Comparison of ENCODE assay signal across 25 cellular contexts in the genomic region with DNA sequence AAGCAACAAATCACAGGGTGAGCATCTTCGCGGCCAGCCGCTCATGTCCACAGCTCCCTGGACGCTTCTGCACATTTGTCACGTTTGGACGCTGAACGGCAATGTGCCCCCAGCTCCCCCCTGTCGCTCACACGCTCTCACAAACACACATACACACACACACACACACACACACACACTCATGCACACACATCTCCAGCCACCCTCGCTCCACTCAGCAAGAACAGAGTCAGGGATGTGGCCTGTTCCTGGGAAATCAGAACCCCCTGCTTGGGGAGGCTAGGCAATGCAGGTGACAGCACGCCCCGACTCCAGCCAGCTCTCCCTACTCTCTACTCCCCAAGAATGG.
"Had no signal": no experiment of that assay in that cellular context is flagged by ENCODE, and none has a peak within 500 bp of the region (broad histone marks: within the 10 kb centered on the region; RNA-seq: fewer than 3 reads in every experiment).

No MANE protein-coding gene starts in this region.

- H3K27me3 ChIP-seq: ascending aorta, ovary, thyroid gland, upper lobe of left lung had no signal

- H3K4me1 ChIP-seq: ascending aorta, left ventricle myocardium inferior, prostate gland, stomach, thyroid gland, upper lobe of left lung had no signal

- H3K36me3 ChIP-seq: ascending aorta, cardiac muscle cell, left ventricle myocardium inferior, ovary, prostate gland, stomach, thyroid gland, upper lobe of left lung had no signal

- H3K9me3 ChIP-seq: ascending aorta, left ventricle myocardium inferior, ovary, prostate gland, stomach, thyroid gland, upper lobe of left lung had no signal

- H3K4me3 Mint-ChIP-seq: activated naive CD4-positive, alpha-beta T cell treated with anti-CD3 and anti-CD28 coated beads for 36 hours; activated naive CD8-positive, alpha-beta T cell treated with anti-CD3 and anti-CD28 coated beads, Interleukin-2, amount 10 ng/mL, durations not matched to agents 7 days and 5 days; brain; naive thymus-derived CD8-positive, alpha-beta T cell; stimulated activated effector memory CD8-positive, alpha-beta T cell treated with anti-CD3 and anti-CD28 coated beads, Interleukin-12 subunit alpha, Interleukin-12 subunit beta, amount 100 ng/mL, for 72 hours had no signal

- H3K4me1 Mint-ChIP-seq: activated naive CD8-positive, alpha-beta T cell treated with anti-CD3 and anti-CD28 coated beads, Interleukin-2, amount 10 ng/mL, durations not matched to agents 7 days and 5 days had no signal

- H3K27ac ChIP-seq: ascending aorta, cardiac muscle cell, coronary artery, dorsolateral prefrontal cortex, left ventricle myocardium inferior, ovary, prostate gland, skin epidermis, stomach, thyroid gland, upper lobe of left lung had no signal

- ATAC-seq: activated CD4-positive, CD25-positive, alpha-beta regulatory T cell treated with anti-CD3 and anti-CD28 coated beads, Interleukin-2, amount 50 U/mL, for 24 hours; naive thymus-derived CD8-positive, alpha-beta T cell; sciatic nerve; stimulated activated effector memory CD8-positive, alpha-beta T cell treated with anti-CD3 and anti-CD28 coated beads, Interleukin-12 subunit alpha, Interleukin-12 subunit beta, amount 100 ng/mL, for 72 hours had no signal

- H3K4me3 ChIP-seq: ascending aorta, cardiac muscle cell, coronary artery, dorsolateral prefrontal cortex, left ventricle myocardium inferior, ovary, prostate gland, skin epidermis, stomach, thyroid gland, upper lobe of left lung had no signal

- H3K36me3 Mint-ChIP-seq: activated naive CD8-positive, alpha-beta T cell treated with anti-CD3 and anti-CD28 coated beads, Interleukin-2, amount 10 ng/mL, durations not matched to agents 7 days and 5 days; brain; naive thymus-derived CD8-positive, alpha-beta T cell; stimulated activated effector memory CD8-positive, alpha-beta T cell treated with anti-CD3 and anti-CD28 coated beads, Interleukin-12 subunit alpha, Interleukin-12 subunit beta, amount 100 ng/mL, for 72 hours had no signal

- H3K9me3 Mint-ChIP-seq: activated naive CD4-positive, alpha-beta T cell treated with anti-CD3 and anti-CD28 coated beads for 36 hours; activated naive CD8-positive, alpha-beta T cell treated with anti-CD3 and anti-CD28 coated beads, Interleukin-2, amount 10 ng/mL, durations not matched to agents 7 days and 5 days; stimulated activated effector memory CD8-positive, alpha-beta T cell treated with anti-CD3 and anti-CD28 coated beads, Interleukin-12 subunit alpha, Interleukin-12 subunit beta, amount 100 ng/mL, for 72 hours had no signal

- DNase-seq: activated CD4-positive, alpha-beta T cell treated with anti-CD3 and anti-CD28 coated beads for 48 hours; activated CD4-positive, alpha-beta T cell treated with anti-CD3 and anti-CD28 coated beads, Interleukin-2, amount 50 U/mL, for 48 hours; activated CD8-positive, alpha-beta memory T cell treated with anti-CD3 and anti-CD28 coated beads for 24 hours; activated effector memory CD4-positive, alpha-beta T cell treated with anti-CD3 and anti-CD28 coated beads, Interleukin-2, amount 50 U/mL, for 16 hours; activated naive CD4-positive, alpha-beta T cell treated with anti-CD3 and anti-CD28 coated beads for 36 hours; activated naive CD8-positive, alpha-beta T cell treated with anti-CD3 and anti-CD28 coated beads, Interleukin-2, amount 10 ng/mL, durations not matched to agents 7 days and 5 days; dorsolateral prefrontal cortex; effector memory CD4-positive, alpha-beta T cell; left ventricle myocardium inferior; midbrain; ovary; stimulated activated CD4-positive, alpha-beta T cell treated with anti-CD3 and anti-CD28 coated beads, Interleukin-4, amount 100 ng/mL, for 24 hours; stomach; thyroid gland; upper lobe of left lung had no signal

- H3K27ac Mint-ChIP-seq: activated naive CD4-positive, alpha-beta T cell treated with anti-CD3 and anti-CD28 coated beads for 36 hours; activated naive CD8-positive, alpha-beta T cell treated with anti-CD3 and anti-CD28 coated beads, Interleukin-2, amount 10 ng/mL, durations not matched to agents 7 days and 5 days; stimulated activated effector memory CD8-positive, alpha-beta T cell treated with anti-CD3 and anti-CD28 coated beads, Interleukin-12 subunit alpha, Interleukin-12 subunit beta, amount 100 ng/mL, for 72 hours had no signal
